ENCODE assay signal across 1 cellular context in the genomic region with DNA sequence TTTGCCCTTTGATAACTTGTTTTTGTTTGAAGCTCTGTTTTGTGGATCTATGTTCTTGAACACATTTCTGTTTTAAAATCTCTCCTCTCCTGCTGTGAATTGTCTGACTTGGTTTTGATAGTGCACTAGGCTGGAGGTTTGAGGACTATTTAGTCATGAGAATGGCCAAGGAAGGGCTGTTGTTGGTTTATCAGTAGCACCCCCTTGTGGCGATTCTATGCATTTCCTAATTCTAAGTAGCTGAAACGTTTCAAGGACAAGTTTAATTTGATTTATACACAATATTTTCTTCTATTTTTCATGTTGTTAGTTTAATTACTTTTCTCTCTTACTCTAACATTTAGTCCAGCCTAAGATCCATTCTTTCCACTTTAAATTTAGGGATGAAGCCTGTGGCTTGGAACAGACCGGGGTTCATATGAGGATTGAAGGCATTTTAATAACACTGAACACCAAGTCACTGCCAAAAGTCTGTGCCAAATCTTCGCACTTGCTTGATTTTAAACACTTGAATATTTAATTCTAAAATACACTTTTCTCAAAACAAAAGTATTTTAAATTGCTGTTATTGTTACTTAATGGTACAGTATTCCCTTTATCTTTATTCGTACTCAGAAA.
TF ChIP-seq lines count a peak whose summit lies in the region.

No MANE protein-coding gene starts in this region.

TF ChIP-seq in H1, 55 proteins besides CTCF, POLR2A, EP300 and RAD21 (continued from another document):
- TF ChIP-seq RBBP5 (IDR thresholded peaks at IDR 0.05; ENCODE audit: borderline replicate concordance, low read depth, low read length): no peak
- no peak for TF ChIP-seq EGR1 (IDR thresholded peaks at IDR 0.05; ENCODE audit: borderline replicate concordance, low read depth, low read length)
- no peak for TF ChIP-seq SP1 (IDR thresholded peaks at IDR 0.05; ENCODE audit: low read depth, low read length)
- TF ChIP-seq SP4 (IDR thresholded peaks at IDR 0.05; ENCODE audit: low read length): no peak
- TF ChIP-seq PHF8 (conservative IDR thresholded peaks at IDR 0.05; ENCODE audit: low read depth, low read length): no peak
- TF ChIP-seq SRF (IDR thresholded peaks at IDR 0.05; ENCODE audit: low read depth, low read length): no peak
- TF ChIP-seq KDM1A (IDR thresholded peaks at IDR 0.05; ENCODE audit: borderline replicate concordance, low read length): no peak
- no peak for TF ChIP-seq NANOG (IDR thresholded peaks at IDR 0.05; ENCODE audit: insufficient read depth, low read depth, low read length, poor library complexity, severe bottlenecking)
- TF ChIP-seq TAF7 (optimal IDR thresholded peaks at IDR 0.05; ENCODE audit: borderline replicate concordance, low read depth, low read length): no peak
